ENCODE assay signal across 3 cellular contexts in the genomic region with DNA sequence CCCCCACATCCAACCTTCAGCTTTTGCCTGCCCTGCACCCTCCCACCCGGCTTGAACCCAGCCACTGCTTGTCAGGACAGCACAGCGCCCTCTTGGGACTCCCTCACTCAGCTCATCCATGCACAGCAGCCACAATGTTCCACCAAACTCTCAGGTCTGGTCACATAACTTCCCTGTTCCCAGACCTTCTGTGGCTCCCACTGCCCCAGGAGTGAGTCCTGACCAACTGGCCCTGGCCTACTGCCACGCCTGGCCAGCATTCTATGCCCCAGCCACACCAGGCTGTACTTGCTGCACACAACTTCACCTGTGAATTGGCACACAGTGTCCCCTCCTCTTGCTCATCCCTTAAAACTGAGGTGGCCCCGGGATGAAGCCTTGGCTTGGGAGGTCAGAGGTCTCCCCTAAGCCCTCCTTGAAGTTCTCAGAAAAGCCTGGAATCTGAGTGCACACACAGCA.
TF ChIP-seq lines count a peak whose summit lies in the region.

No MANE protein-coding gene starts in this region.

TF ChIP-seq in WTC11, 78 proteins besides CTCF, POLR2A, EP300 and RAD21 (continues in another document):
- TF ChIP-seq NR1H2 (CRISPR knock-in tag; IDR thresholded peaks at IDR 0.05) (no peak), TP53 (CRISPR knock-in tag; IDR thresholded peaks at IDR 0.05) (no peak), RELA (CRISPR knock-in tag; IDR thresholded peaks at IDR 0.05; ENCODE audit: borderline replicate concordance) (no peak), NFE2L1 (CRISPR knock-in tag; IDR thresholded peaks at IDR 0.05) (no peak)
- TF ChIP-seq, protein P1, sequence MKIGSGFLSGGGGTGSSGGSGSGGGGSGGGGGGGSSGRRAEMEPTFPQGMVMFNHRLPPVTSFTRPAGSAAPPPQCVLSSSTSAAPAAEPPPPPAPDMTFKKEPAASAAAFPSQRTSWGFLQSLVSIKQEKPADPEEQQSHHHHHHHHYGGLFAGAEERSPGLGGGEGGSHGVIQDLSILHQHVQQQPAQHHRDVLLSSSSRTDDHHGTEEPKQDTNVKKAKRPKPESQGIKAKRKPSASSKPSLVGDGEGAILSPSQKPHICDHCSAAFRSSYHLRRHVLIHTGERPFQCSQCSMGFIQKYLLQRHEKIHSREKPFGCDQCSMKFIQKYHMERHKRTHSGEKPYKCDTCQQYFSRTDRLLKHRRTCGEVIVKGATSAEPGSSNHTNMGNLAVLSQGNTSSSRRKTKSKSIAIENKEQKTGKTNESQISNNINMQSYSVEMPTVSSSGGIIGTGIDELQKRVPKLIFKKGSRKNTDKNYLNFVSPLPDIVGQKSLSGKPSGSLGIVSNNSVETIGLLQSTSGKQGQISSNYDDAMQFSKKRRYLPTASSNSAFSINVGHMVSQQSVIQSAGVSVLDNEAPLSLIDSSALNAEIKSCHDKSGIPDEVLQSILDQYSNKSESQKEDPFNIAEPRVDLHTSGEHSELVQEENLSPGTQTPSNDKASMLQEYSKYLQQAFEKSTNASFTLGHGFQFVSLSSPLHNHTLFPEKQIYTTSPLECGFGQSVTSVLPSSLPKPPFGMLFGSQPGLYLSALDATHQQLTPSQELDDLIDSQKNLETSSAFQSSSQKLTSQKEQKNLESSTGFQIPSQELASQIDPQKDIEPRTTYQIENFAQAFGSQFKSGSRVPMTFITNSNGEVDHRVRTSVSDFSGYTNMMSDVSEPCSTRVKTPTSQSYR (CRISPR knock-in tag; IDR thresholded peaks at IDR 0.05), result no peak
- TF ChIP-seq, protein P2, sequence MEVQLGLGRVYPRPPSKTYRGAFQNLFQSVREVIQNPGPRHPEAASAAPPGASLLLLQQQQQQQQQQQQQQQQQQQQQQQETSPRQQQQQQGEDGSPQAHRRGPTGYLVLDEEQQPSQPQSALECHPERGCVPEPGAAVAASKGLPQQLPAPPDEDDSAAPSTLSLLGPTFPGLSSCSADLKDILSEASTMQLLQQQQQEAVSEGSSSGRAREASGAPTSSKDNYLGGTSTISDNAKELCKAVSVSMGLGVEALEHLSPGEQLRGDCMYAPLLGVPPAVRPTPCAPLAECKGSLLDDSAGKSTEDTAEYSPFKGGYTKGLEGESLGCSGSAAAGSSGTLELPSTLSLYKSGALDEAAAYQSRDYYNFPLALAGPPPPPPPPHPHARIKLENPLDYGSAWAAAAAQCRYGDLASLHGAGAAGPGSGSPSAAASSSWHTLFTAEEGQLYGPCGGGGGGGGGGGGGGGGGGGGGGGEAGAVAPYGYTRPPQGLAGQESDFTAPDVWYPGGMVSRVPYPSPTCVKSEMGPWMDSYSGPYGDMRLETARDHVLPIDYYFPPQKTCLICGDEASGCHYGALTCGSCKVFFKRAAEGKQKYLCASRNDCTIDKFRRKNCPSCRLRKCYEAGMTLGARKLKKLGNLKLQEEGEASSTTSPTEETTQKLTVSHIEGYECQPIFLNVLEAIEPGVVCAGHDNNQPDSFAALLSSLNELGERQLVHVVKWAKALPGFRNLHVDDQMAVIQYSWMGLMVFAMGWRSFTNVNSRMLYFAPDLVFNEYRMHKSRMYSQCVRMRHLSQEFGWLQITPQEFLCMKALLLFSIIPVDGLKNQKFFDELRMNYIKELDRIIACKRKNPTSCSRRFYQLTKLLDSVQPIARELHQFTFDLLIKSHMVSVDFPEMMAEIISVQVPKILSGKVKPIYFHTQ (CRISPR knock-in tag; IDR thresholded peaks at IDR 0.05), result no peak
- TF ChIP-seq, protein P3, sequence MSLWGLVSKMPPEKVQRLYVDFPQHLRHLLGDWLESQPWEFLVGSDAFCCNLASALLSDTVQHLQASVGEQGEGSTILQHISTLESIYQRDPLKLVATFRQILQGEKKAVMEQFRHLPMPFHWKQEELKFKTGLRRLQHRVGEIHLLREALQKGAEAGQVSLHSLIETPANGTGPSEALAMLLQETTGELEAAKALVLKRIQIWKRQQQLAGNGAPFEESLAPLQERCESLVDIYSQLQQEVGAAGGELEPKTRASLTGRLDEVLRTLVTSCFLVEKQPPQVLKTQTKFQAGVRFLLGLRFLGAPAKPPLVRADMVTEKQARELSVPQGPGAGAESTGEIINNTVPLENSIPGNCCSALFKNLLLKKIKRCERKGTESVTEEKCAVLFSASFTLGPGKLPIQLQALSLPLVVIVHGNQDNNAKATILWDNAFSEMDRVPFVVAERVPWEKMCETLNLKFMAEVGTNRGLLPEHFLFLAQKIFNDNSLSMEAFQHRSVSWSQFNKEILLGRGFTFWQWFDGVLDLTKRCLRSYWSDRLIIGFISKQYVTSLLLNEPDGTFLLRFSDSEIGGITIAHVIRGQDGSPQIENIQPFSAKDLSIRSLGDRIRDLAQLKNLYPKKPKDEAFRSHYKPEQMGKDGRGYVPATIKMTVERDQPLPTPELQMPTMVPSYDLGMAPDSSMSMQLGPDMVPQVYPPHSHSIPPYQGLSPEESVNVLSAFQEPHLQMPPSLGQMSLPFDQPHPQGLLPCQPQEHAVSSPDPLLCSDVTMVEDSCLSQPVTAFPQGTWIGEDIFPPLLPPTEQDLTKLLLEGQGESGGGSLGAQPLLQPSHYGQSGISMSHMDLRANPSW (CRISPR knock-in tag; conservative IDR thresholded peaks at IDR 0.05; ENCODE audit: low read depth), result no peak

TF ChIP-seq in HepG2, 621 proteins besides CTCF, POLR2A, EP300 and RAD21:
- TF ChIP-seq RFX1 (IDR thresholded peaks at IDR 0.05) (no peak), HOXA7 (CRISPR knock-in tag; IDR thresholded peaks at IDR 0.05) (no peak), TBP (CRISPR knock-in tag; IDR thresholded peaks at IDR 0.05) (no peak), RFXAP (CRISPR knock-in tag; IDR thresholded peaks at IDR 0.05; ENCODE audit: borderline replicate concordance) (no peak), ZNF549 (CRISPR knock-in tag; IDR thresholded peaks at IDR 0.05) (no peak), STAG1 (CRISPR knock-in tag; IDR thresholded peaks at IDR 0.05) (no peak), ZNF557 (CRISPR knock-in tag; IDR thresholded peaks at IDR 0.05) (no peak), RCOR2 (CRISPR knock-in tag; IDR thresholded peaks at IDR 0.05) (no peak), ZNF747 (CRISPR knock-in tag; IDR thresholded peaks at IDR 0.05; ENCODE audit: borderline replicate concordance) (no peak), MTF1 (CRISPR knock-in tag; IDR thresholded peaks at IDR 0.05) (no peak), NFE2 (CRISPR knock-in tag; IDR thresholded peaks at IDR 0.05) (no peak), ZNF792 (CRISPR knock-in tag; IDR thresholded peaks at IDR 0.05) (no peak), BCL6 (CRISPR knock-in tag; IDR thresholded peaks at IDR 0.05) (no peak), ZFP37 (CRISPR knock-in tag; IDR thresholded peaks at IDR 0.05; ENCODE audit: borderline replicate concordance) (no peak), ZFAT (CRISPR knock-in tag; conservative IDR thresholded peaks at IDR 0.05) (no peak), ZFY (CRISPR knock-in tag; IDR thresholded peaks at IDR 0.05) (no peak)
- TF ChIP-seq, protein P4, sequence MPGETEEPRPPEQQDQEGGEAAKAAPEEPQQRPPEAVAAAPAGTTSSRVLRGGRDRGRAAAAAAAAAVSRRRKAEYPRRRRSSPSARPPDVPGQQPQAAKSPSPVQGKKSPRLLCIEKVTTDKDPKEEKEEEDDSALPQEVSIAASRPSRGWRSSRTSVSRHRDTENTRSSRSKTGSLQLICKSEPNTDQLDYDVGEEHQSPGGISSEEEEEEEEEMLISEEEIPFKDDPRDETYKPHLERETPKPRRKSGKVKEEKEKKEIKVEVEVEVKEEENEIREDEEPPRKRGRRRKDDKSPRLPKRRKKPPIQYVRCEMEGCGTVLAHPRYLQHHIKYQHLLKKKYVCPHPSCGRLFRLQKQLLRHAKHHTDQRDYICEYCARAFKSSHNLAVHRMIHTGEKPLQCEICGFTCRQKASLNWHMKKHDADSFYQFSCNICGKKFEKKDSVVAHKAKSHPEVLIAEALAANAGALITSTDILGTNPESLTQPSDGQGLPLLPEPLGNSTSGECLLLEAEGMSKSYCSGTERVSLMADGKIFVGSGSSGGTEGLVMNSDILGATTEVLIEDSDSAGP (CRISPR knock-in tag; IDR thresholded peaks at IDR 0.05; ENCODE audit: borderline replicate concordance), result no peak
- TF ChIP-seq, protein P5, sequence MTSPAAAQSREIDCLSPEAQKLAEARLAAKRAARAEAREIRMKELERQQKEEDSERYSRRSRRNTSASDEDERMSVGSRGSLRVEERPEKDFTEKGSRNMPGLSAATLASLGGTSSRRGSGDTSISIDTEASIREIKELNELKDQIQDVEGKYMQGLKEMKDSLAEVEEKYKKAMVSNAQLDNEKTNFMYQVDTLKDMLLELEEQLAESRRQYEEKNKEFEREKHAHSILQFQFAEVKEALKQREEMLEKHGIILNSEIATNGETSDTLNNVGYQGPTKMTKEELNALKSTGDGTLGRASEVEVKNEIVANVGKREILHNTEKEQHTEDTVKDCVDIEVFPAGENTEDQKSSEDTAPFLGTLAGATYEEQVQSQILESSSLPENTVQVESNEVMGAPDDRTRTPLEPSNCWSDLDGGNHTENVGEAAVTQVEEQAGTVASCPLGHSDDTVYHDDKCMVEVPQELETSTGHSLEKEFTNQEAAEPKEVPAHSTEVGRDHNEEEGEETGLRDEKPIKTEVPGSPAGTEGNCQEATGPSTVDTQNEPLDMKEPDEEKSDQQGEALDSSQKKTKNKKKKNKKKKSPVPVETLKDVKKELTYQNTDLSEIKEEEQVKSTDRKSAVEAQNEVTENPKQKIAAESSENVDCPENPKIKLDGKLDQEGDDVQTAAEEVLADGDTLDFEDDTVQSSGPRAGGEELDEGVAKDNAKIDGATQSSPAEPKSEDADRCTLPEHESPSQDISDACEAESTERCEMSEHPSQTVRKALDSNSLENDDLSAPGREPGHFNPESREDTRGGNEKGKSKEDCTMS (CRISPR knock-in tag; conservative IDR thresholded peaks at IDR 0.05), result no peak
TF ChIP-seq in HepG2: peak in this region for 0.

TF ChIP-seq in HEK293T, 16 proteins besides CTCF, POLR2A, EP300 and RAD21:
- TF ChIP-seq ELF4 (IDR thresholded peaks at IDR 0.05) (no peak), SP1 (IDR thresholded peaks at IDR 0.05) (no peak), FOXA1 (IDR thresholded peaks at IDR 0.05) (no peak), NFRKB (IDR thresholded peaks at IDR 0.05) (no peak), ARNT (IDR thresholded peaks at IDR 0.05) (no peak), ZNF384 (IDR thresholded peaks at IDR 0.05) (no peak), FOXM1 (IDR thresholded peaks at IDR 0.05; ENCODE audit: borderline replicate concordance) (no peak), CTBP1 (IDR thresholded peaks at IDR 0.05; ENCODE audit: borderline replicate concordance) (no peak), TARDBP (IDR thresholded peaks at IDR 0.05) (no peak), LEF1 (IDR thresholded peaks at IDR 0.05; ENCODE audit: borderline replicate concordance) (no peak), SUZ12 (IDR thresholded peaks at IDR 0.05) (no peak), L3MBTL2 (conservative IDR thresholded peaks at IDR 0.05) (no peak)
- TF ChIP-seq, protein P6, sequence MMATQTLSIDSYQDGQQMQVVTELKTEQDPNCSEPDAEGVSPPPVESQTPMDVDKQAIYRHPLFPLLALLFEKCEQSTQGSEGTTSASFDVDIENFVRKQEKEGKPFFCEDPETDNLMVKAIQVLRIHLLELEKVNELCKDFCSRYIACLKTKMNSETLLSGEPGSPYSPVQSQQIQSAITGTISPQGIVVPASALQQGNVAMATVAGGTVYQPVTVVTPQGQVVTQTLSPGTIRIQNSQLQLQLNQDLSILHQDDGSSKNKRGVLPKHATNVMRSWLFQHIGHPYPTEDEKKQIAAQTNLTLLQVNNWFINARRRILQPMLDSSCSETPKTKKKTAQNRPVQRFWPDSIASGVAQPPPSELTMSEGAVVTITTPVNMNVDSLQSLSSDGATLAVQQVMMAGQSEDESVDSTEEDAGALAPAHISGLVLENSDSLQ (IDR thresholded peaks at IDR 0.05), result no peak
